ENCODE assay signal across 7 cellular contexts in genomic region chrX:47649302-47649701, GRCh38. TPM values are rescaled to one million over a fixed set of nuclear protein-coding genes. Genes with fewer than 3 reads are reported as not detected.
DNase-seq lines count a peak whose midpoint lies in the region; ATAC-seq and TF ChIP-seq lines count a peak whose summit lies in the region.

No MANE protein-coding gene starts in this region.

- H3K27ac ChIP-seq in HCT116 (ENCODE audit: low read depth, low read length) = 0 out of 2 replicates have a peak overlapping the region, but pooled peaks have one; percentile 22
- no peak overlapping the region for H3K27ac ChIP-seq in smooth muscle cell (ENCODE audit: low read depth)

- peaks cover 1% of the 10 kb centered on the region for H3K27me3 Mint-ChIP-seq in glutamatergic neuron (ENCODE audit: unreplicated experiment)

- TF ChIP-seq CTCF in HCT116 (IDR thresholded peaks at IDR 0.05 in 2 of 3, conservative IDR thresholded peaks at IDR 0.05 in 1 of 3; ENCODE audit: borderline replicate concordance in 1 of 3, insufficient read depth in 1 of 3, low read depth in 2 of 3, low read length in 2 of 3) = no peak
- TF ChIP-seq CTCF in WI38 (IDR thresholded peaks at IDR 0.05; ENCODE audit: low read depth, low read length) = no peak
- no peak for TF ChIP-seq CTCF in glutamatergic neuron (IDR thresholded peaks at IDR 0.05; ENCODE audit: partially characterized antibody, unreplicated experiment)
- TF ChIP-seq CTCF in smooth muscle cell (IDR thresholded peaks at IDR 0.05; ENCODE audit: borderline replicate concordance, insufficient read depth, poor library complexity, severe bottlenecking) = no peak

- DNase-seq in HCT116 (ENCODE audit: low read depth, low spot score) (no peak), glutamatergic neuron (no peak), smooth muscle cell (lab: John Stamatoyannopoulos, UW; ENCODE audit: unreplicated experiment) (no peak), NOMO-1 (lab: John Stamatoyannopoulos, UW; ENCODE audit: unreplicated experiment in 2 of 2) (no peak)

- peaks cover 2% of the 10 kb centered on the region for H3K9me3 Mint-ChIP-seq in glutamatergic neuron (ENCODE audit: unreplicated experiment)

- H3K4me3 ChIP-seq in HCT116 (replicated peaks in 1 of 2; ENCODE audit: low read depth in 1 of 2, low read length in 2 of 2) (peak overlapping the region; percentile 71 to 80), WI38 (ENCODE audit: low read depth, low read length) (peak overlapping the region; percentile 69), smooth muscle cell (peak overlapping the region; percentile 58)

- no peaks in the 10 kb centered on the region for H3K27me3 ChIP-seq in HCT116 (ENCODE audit: insufficient read depth, low read length)
- no peaks in the 10 kb centered on the region for H3K27me3 ChIP-seq in smooth muscle cell (ENCODE audit: low read depth)

- CTCF ChIA-PET in HCT116 (lab: Charles Lee) = no interaction called here

- RAD21 ChIA-PET in HCT116 (lab: Charles Lee; ENCODE audit: low non-redundant PET in 1 of 2, low total read pairs in 2 of 2, uncharacterized antibody in 2 of 2, unreplicated experiment in 2 of 2) = no interaction called here

- H2AFZ ChIP-seq in HCT116 (ENCODE audit: low read depth, low read length, poor library complexity, severe bottlenecking) (no peak overlapping the region), smooth muscle cell (ENCODE audit: low read depth) (no peak overlapping the region)

- TF ChIP-seq RAD21 in HCT116 (IDR thresholded peaks at IDR 0.05; ENCODE audit: low read depth) = no peak

- 67% methylated on average over 7 of the region's 7 CpGs for WGBS in smooth muscle cell (ENCODE audit: low lambda C conversion rate)

- H3K4me2 ChIP-seq in HCT116 (ENCODE audit: low read length) (peak overlapping the region; percentile 74), smooth muscle cell (peak overlapping the region; percentile 83)

- peaks cover 12% of the 10 kb centered on the region for H3K4me1 Mint-ChIP-seq in glutamatergic neuron (ENCODE audit: low read depth, unreplicated experiment)

- H3K9me3 ChIP-seq in HCT116 (ENCODE audit: control insufficient read depth in 1 of 2, insufficient read depth in 1 of 2, low read depth in 1 of 2, low read length in 2 of 2) (no peaks in the 10 kb centered on the region), smooth muscle cell (replicated peaks; ENCODE audit: low read depth) (no peaks in the 10 kb centered on the region)

- H3K36me3 ChIP-seq in HCT116 (ENCODE audit: control insufficient read depth in 1 of 2, insufficient read depth in 2 of 2, low read length in 2 of 2) = peaks cover 0 to 2% of the 10 kb centered on the region in 2 experiments; a peak in 3 of 4 replicates
- H3K36me3 ChIP-seq in smooth muscle cell (ENCODE audit: low read depth) = no peaks in the 10 kb centered on the region

- H3K79me2 ChIP-seq in HCT116 (ENCODE audit: insufficient read depth, low read length) (peaks cover 27% of the 10 kb centered on the region), smooth muscle cell (ENCODE audit: low read depth) (peaks cover 12% of the 10 kb centered on the region)

- H3K4me3 Mint-ChIP-seq in glutamatergic neuron (ENCODE audit: unreplicated experiment) = peak overlapping the region; percentile 85

- H3K9ac ChIP-seq in HCT116 (ENCODE audit: low read length) = peak overlapping the region; percentile 82
- peak overlapping the region; percentile 34 for H3K9ac ChIP-seq in smooth muscle cell (ENCODE audit: low read depth)

- no peaks in the 10 kb centered on the region for H3K9me2 ChIP-seq in HCT116 (ENCODE audit: insufficient read depth)

- H4K20me1 ChIP-seq in HCT116 (ENCODE audit: insufficient read depth) (no peaks in the 10 kb centered on the region), smooth muscle cell (ENCODE audit: low read depth) (peaks cover 9% of the 10 kb centered on the region)

- H3K27ac Mint-ChIP-seq in glutamatergic neuron (ENCODE audit: unreplicated experiment) = no peak overlapping the region

- H3F3A ChIP-seq in smooth muscle cell (ENCODE audit: low read depth) = no peaks in the 10 kb centered on the region

- no peak for TF ChIP-seq POLR2A in HCT116 (IDR thresholded peaks at IDR 0.05; ENCODE audit: borderline replicate concordance, extremely low read depth, insufficient read depth, insufficient read length)

- ATAC-seq in HCT116 (no peak), GM18511 (IDR thresholded peaks at IDR 0.05; ENCODE audit: unreplicated experiment) (no peak), esophagus mucosa (no peak)

- H3K36me3 Mint-ChIP-seq in glutamatergic neuron (ENCODE audit: unreplicated experiment) = no peaks in the 10 kb centered on the region

- H3K4me1 ChIP-seq in HCT116 (ENCODE audit: control insufficient read depth in 1 of 2, insufficient read depth in 2 of 2, low read length in 2 of 2) (peaks cover 8 to 20% of the 10 kb centered on the region in 2 experiments; a peak in 3 of 4 replicates), smooth muscle cell (ENCODE audit: low read depth) (no peaks in the 10 kb centered on the region)

- intact Hi-C loops in HCT116 (cut with micrococcal nuclease) = no loop called here

- BruUV-seq in HCT116 (replicated peaks; lab: Mats Ljungman, UMichigan) = TSS peak; percentile 31

- POLR2A ChIA-PET in HCT116 (lab: Charles Lee) = no interaction called here

TF ChIP-seq in HCT116, 20 proteins besides CTCF, POLR2A, EP300 and RAD21:
- no peak for TF ChIP-seq ZFX (IDR thresholded peaks at IDR 0.05)
TF ChIP-seq in HCT116: peak in this region for 0.

RNA-seq across cellular contexts. Expression of gene ELK1, which starts 1.1 kb away (rescaled TPM):
- total RNA-seq in HCT116 (2021; ENCODE audit: unreplicated experiment) (57.0 TPM), glutamatergic neuron (ENCODE audit: unreplicated experiment) (11.9 TPM), smooth muscle cell (20.9 and 21.1 TPM in 2 replicates), esophagus mucosa (17.5 TPM)
- 25.2 and 26.1 TPM in 2 replicates for polyA plus RNA-seq in HCT116 (2012)
- 29.3 and 33.2 TPM in 2 replicates for polyA plus RNA-seq in smooth muscle cell

RNA-seq across cellular contexts. Expression of gene UXT, which starts 9.7 kb away (rescaled TPM):
- total RNA-seq in HCT116 (2021; ENCODE audit: unreplicated experiment) (106 TPM), glutamatergic neuron (ENCODE audit: unreplicated experiment) (64.3 TPM), smooth muscle cell (166 and 230 TPM in 2 replicates), esophagus mucosa (67.5 TPM)
- 175 and 192 TPM in 2 replicates for polyA plus RNA-seq in HCT116 (2012)
- 198 and 204 TPM in 2 replicates for polyA plus RNA-seq in smooth muscle cell

RNA-seq across cellular contexts. Expression of gene CFP, which starts 19.6 kb away (rescaled TPM):
- total RNA-seq in HCT116 (2021; ENCODE audit: unreplicated experiment) (1.3 TPM), glutamatergic neuron (ENCODE audit: unreplicated experiment) (0.49 TPM), smooth muscle cell (0.36 and 0.58 TPM in 2 replicates), esophagus mucosa (0.48 TPM)
- 0.99 and 1.0 TPM in 2 replicates for polyA plus RNA-seq in HCT116 (2012)
- polyA plus RNA-seq in smooth muscle cell = 1.3 and 1.7 TPM in 2 replicates

RNA-seq across cellular contexts. Expression of gene SYN1, which starts 29.6 kb away (rescaled TPM):
- total RNA-seq in HCT116 (2021; ENCODE audit: unreplicated experiment) = 0.86 TPM
- 0.30 and 0.40 TPM in 2 replicates for polyA plus RNA-seq in HCT116 (2012)
- 34.2 TPM for total RNA-seq in glutamatergic neuron (ENCODE audit: unreplicated experiment)
- total RNA-seq in smooth muscle cell = 0.22 and 5.1 TPM in 2 replicates
- 9.1 and 13.3 TPM in 2 replicates for polyA plus RNA-seq in smooth muscle cell
- 0.16 TPM for total RNA-seq in esophagus mucosa
